In the genomic region with DNA sequence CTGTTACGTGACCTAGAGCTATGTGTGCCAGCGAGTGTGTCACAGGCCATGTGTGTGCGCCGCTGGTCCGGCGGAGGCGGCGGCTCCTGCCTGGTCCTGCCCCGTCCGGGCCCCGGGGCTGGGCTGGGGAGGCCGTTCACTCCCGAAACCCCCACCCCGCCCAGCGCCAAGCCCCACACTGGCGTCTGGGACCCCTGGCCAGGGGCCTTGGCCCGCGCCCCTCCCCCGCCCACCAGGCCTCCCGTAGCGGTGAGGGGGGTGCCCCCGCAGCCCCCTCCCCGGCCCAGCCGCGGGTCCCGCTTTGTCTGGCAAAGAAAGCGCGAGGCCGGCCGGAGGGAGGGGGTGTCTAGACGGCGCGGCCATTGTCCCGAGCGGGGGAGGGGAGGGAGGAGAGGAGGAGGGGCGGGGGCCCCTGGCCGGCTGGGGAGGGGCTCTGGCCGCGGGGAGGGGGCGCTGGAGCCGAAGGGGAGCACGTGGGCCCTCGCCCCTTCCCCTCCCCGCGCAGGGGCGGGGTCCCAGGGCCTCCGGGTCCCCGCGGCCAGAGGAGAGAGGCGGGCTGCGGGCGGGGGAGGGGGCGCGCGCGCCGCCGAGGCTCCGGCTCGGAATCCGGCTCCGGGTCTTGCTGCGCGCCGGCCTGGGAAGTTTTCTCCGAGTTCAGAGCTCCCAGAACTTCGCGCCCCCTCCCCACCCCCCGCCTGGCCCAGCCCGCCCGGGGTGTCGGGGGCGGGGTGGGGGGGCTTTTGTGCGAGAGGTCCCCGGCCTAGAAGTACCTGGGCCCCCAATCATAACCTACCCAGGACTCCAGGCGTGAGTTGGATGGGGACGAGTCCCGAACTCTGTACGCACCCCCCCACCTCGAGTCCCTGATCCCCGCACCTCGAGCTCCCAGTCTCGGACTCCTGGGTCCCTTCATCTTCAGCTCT, we compare ENCODE assay signal across 9 cellular contexts. TPM values are rescaled to one million over a fixed set of nuclear protein-coding genes. Genes with fewer than 3 reads are reported as not detected.
DNase-seq lines count a peak whose midpoint lies in the region; ATAC-seq and TF ChIP-seq lines count a peak whose summit lies in the region.
"Had no signal": no experiment of that assay in that cellular context is flagged by ENCODE, and none has a peak within 500 bp of the region (broad histone marks: within the 10 kb centered on the region; RNA-seq: fewer than 3 reads in every experiment).

No MANE protein-coding gene starts in this region.

- TF ChIP-seq CTCF in brain microvascular endothelial cell (IDR thresholded peaks at IDR 0.05; ENCODE audit: low read depth, low read length, missing control alignments) (no peak), upper lobe of left lung (IDR thresholded peaks at IDR 0.05) (no peak), GM10266 (IDR thresholded peaks at IDR 0.05; ENCODE audit: control insufficient read depth, insufficient read depth, low read depth, missing control alignments) (no peak)

- in situ Hi-C loops in brain microvascular endothelial cell (cut with HindIII; ENCODE audit: low pct_ligation_motif_present, low sequenced_read_pairs) = no loop called here

- ATAC-seq in upper lobe of left lung (ENCODE audit: low FRiP score in 2 of 2) = no peak
- no peak for ATAC-seq in HG03342 (IDR thresholded peaks at IDR 0.05; ENCODE audit: unreplicated experiment)
- ATAC-seq in GM21529 (IDR thresholded peaks at IDR 0.05; ENCODE audit: unreplicated experiment) = no peak

- no peaks in the 10 kb centered on the region for H3K9me3 Mint-ChIP-seq in activated CD4-positive, alpha-beta T cell treated with anti-CD3 and anti-CD28 coated beads, Interleukin-2, amount 10 ng/mL, durations not matched to agents 7 days and 5 days

- no peaks in the 10 kb centered on the region for H3K36me3 Mint-ChIP-seq in activated CD4-positive, alpha-beta T cell treated with anti-CD3 and anti-CD28 coated beads, Interleukin-2, amount 10 ng/mL, durations not matched to agents 7 days and 5 days (ENCODE audit: low read depth)

- no peaks in the 10 kb centered on the region for H3K36me3 ChIP-seq in brain microvascular endothelial cell (replicated peaks)
- no peaks in the 10 kb centered on the region for H3K36me3 ChIP-seq in upper lobe of left lung

- DNase-seq in activated CD4-positive, alpha-beta T cell treated with anti-CD3 and anti-CD28 coated beads, Interleukin-2, amount 10 ng/mL, durations not matched to agents 7 days and 5 days = no peak
- no peak for DNase-seq in activated CD4-positive, alpha-beta T cell treated with anti-CD3 and anti-CD28 coated beads for 4 hours
- DNase-seq in brain microvascular endothelial cell (no peak), left kidney (ENCODE audit: low read depth, low spot score) (peak; percentile 95), upper lobe of left lung (peak; percentile 42 to 88), GM10266 (ENCODE audit: extremely low spot score) (no peak)

- no peaks in the 10 kb centered on the region for H3K27me3 ChIP-seq in brain microvascular endothelial cell (replicated peaks)
- peaks cover 0 to 27% (median 17%) of the 10 kb centered on the region in 4 donors for H3K27me3 ChIP-seq in upper lobe of left lung

- H3K9me3 ChIP-seq in upper lobe of left lung = no peaks in the 10 kb centered on the region

- H3K4me3 ChIP-seq in brain microvascular endothelial cell (ENCODE audit: low read depth, low read length) = peak overlapping the region; percentile 77
- peak overlapping the region; percentile 32 to 62 (median 58) for H3K4me3 ChIP-seq in upper lobe of left lung

- POLR2A ChIA-PET in activated CD4-positive, alpha-beta T cell treated with anti-CD3 and anti-CD28 coated beads, Interleukin-2, amount 10 ng/mL, durations not matched to agents 7 days and 5 days (lab: Charles Lee) = no interaction called here

- H3K27me3 Mint-ChIP-seq in activated CD4-positive, alpha-beta T cell treated with anti-CD3 and anti-CD28 coated beads, Interleukin-2, amount 10 ng/mL, durations not matched to agents 7 days and 5 days = peaks cover 53% of the 10 kb centered on the region

- peaks cover 10% of the 10 kb centered on the region for H3K4me1 Mint-ChIP-seq in activated CD4-positive, alpha-beta T cell treated with anti-CD3 and anti-CD28 coated beads, Interleukin-2, amount 10 ng/mL, durations not matched to agents 7 days and 5 days

- no peak for TF ChIP-seq POLR2A in upper lobe of left lung (IDR thresholded peaks at IDR 0.05)

- H3K4me3 Mint-ChIP-seq in activated CD4-positive, alpha-beta T cell treated with anti-CD3 and anti-CD28 coated beads, Interleukin-2, amount 10 ng/mL, durations not matched to agents 7 days and 5 days = no peak overlapping the region

- CTCF ChIA-PET in activated CD4-positive, alpha-beta T cell treated with anti-CD3 and anti-CD28 coated beads, Interleukin-2, amount 10 ng/mL, durations not matched to agents 7 days and 5 days (lab: Charles Lee) = no interaction called here

- peak overlapping the region; percentile 48 for H3K27ac Mint-ChIP-seq in activated CD4-positive, alpha-beta T cell treated with anti-CD3 and anti-CD28 coated beads, Interleukin-2, amount 10 ng/mL, durations not matched to agents 7 days and 5 days

- whole genome bisulfite sequencing in upper lobe of left lung, 2 donors = 0 to 14% methylated on average over 2 to 14 of the region's 83 CpGs

- H3K27ac ChIP-seq in brain microvascular endothelial cell (no peak overlapping the region), upper lobe of left lung (peak overlapping the region; percentile 67 to 87 (median 82))

- peaks cover 19 to 43% (median 25%) of the 10 kb centered on the region in 4 donors for H3K4me1 ChIP-seq in upper lobe of left lung

- no peak for TF ChIP-seq EP300 in upper lobe of left lung (IDR thresholded peaks at IDR 0.05)

RNA-seq across cellular contexts. Expression of a gene that starts 0.9 kb away (rescaled TPM):
- not detected for total RNA-seq in activated CD4-positive, alpha-beta T cell treated with anti-CD3 and anti-CD28 coated beads, Interleukin-2, amount 10 ng/mL, durations not matched to agents 7 days and 5 days
- total RNA-seq in upper lobe of left lung = 10 to 100 TPM; 23.9 to 56.6 (median 43.1) TPM

RNA-seq across cellular contexts. Expression of a gene that starts 32.3 kb away (rescaled TPM):
- under 1 TPM; 0.32 to 0.42 TPM for total RNA-seq in activated CD4-positive, alpha-beta T cell treated with anti-CD3 and anti-CD28 coated beads, Interleukin-2, amount 10 ng/mL, durations not matched to agents 7 days and 5 days
- 1 to 10 TPM; 2.0 to 4.8 (median 2.3) TPM for total RNA-seq in upper lobe of left lung
- total RNA-seq: LHCN-M2 had no signal

Comparison
In these comparisons a context has a peak if more than half of its experiments do, and no peak if none do; other contexts are left out.
1. DNase-seq: peak in left kidney (single experiment) and upper lobe of left lung (2 of 2); none in activated CD4-positive, alpha-beta T cell treated with anti-CD3 and anti-CD28 coated beads, Interleukin-2, amount 10 ng/mL, durations not matched to agents 7 days and 5 days (single experiment), activated CD4-positive, alpha-beta T cell treated with anti-CD3 and anti-CD28 coated beads for 4 hours (0 of 2), brain microvascular endothelial cell (single experiment) and GM10266 (single experiment).
2. RNA of a gene that starts 0.9 kb away (total RNA-seq): 23.9 to 56.6 TPM in upper lobe of left lung; not detected in activated CD4-positive, alpha-beta T cell treated with anti-CD3 and anti-CD28 coated beads, Interleukin-2, amount 10 ng/mL, durations not matched to agents 7 days and 5 days; every median in the first group is over 10 times any median in the second.